8 cellular contexts compared by ENCODE assay signal in genomic region chr12:47021298-47021697, GRCh38. TPM values are rescaled to one million over a fixed set of nuclear protein-coding genes. Genes with fewer than 3 reads are reported as not detected.
DNase-seq lines count a peak whose midpoint lies in the region; ATAC-seq, FAIRE-seq and TF ChIP-seq lines count a peak whose summit lies in the region.

No MANE protein-coding gene starts in this region.

- TF ChIP-seq CTCF in HEK293 (tag by site-specific recombination; IDR thresholded peaks at IDR 0.05) (no peak), GM12878 (IDR thresholded peaks at IDR 0.05 in 2 of 3, conservative IDR thresholded peaks at IDR 0.05 in 1 of 3; ENCODE audit: control insufficient read depth in 2 of 3, extremely low read depth in 1 of 3, insufficient read depth in 1 of 3, low read depth in 3 of 3, low read length in 3 of 3) (peak; percentile 50 to 68 (median 66))

- no peaks in the 10 kb centered on the region for H3K9me3 ChIP-seq in HEK293 (ENCODE audit: control insufficient read depth, insufficient read depth, low read depth, low read length)
- no peaks in the 10 kb centered on the region for H3K9me3 ChIP-seq in GM12878 (replicated peaks; ENCODE audit: control insufficient read depth, insufficient read depth, low read length)

- peak; percentile 80 for TF ChIP-seq RAD21 in GM12878 (IDR thresholded peaks at IDR 0.05; ENCODE audit: insufficient read depth, low read depth, low read length)

- SMC1A ChIA-PET in GM12878 (lab: Charles Lee; ENCODE audit: uncharacterized antibody, unreplicated experiment): interaction anchor here (0.6 to 2.5 kb wide), 17 partner anchors 11 to 949 kb away, joined by 3 to 16 read pairs (median 3); no protein-coding TSS in a partner anchor

- 46% methylated on average over 2 of the region's 2 CpGs for WGBS in GM12878 (ENCODE audit: insufficient coverage, insufficient replicate concordance, low lambda C conversion rate, missing lambda C conversion rate)

- H4K20me1 ChIP-seq in GM12878 (ENCODE audit: control insufficient read depth, insufficient read depth): no peaks in the 10 kb centered on the region

- ATAC-seq in GM12878: peak; percentile 78
- ATAC-seq in HG03175 (IDR thresholded peaks at IDR 0.05; ENCODE audit: unreplicated experiment): no peak
- no peak for ATAC-seq in GM21717 (IDR thresholded peaks at IDR 0.05; ENCODE audit: unreplicated experiment)

- DNase-seq in DMS 273 treated with DMSO at 0.1 percent for 48 hours (lab: John Stamatoyannopoulos, UW) (peak; percentile 43), NCI-H69 (lab: John Stamatoyannopoulos, UW) (peak; percentile 76), GM12878 (ENCODE audit: low read depth, low spot score) (peak; percentile 11), iris pigment epithelial cell (ENCODE audit: low read depth) (peak; percentile 95), stromal cell of bone marrow (ENCODE audit: low read depth) (peak; percentile 65)

- no peak overlapping the region for H3K4me2 ChIP-seq in GM12878 (ENCODE audit: control insufficient read depth, insufficient read depth)

- no peaks in the 10 kb centered on the region for H3K4me1 ChIP-seq in HEK293 (ENCODE audit: control insufficient read depth, insufficient read depth, low read length)
- H3K4me1 ChIP-seq in GM12878 (ENCODE audit: control insufficient read depth, insufficient read depth, low read length): no peaks in the 10 kb centered on the region

- POLR2A ChIA-PET in HEK293 (lab: Yijun Ruan, JAX): no interaction called here
- POLR2A ChIA-PET in GM12878 (lab: Charles Lee): no interaction called here

- no peaks in the 10 kb centered on the region for H3K27me3 ChIP-seq in GM12878 (replicated peaks in 1 of 2; ENCODE audit: control insufficient read depth in 2 of 2, insufficient read depth in 2 of 2, low read length in 1 of 2)

- BruUV-seq in GM12878 (replicated peaks; lab: Mats Ljungman, UMichigan): no TSS peak

- no peak overlapping the region for H3K9ac ChIP-seq in GM12878 (ENCODE audit: control insufficient read depth, insufficient read depth, low read length)

- in situ Hi-C loops in GM12878 (cut with MboI): loop anchor here (25.0 kb wide), 1 partner anchor 884 kb away; no protein-coding TSS in a partner anchor

- TF ChIP-seq EP300 in GM12878 (IDR thresholded peaks at IDR 0.05; ENCODE audit: borderline replicate concordance in 1 of 2, control insufficient read depth in 1 of 2, low read depth in 2 of 2, low read length in 2 of 2): no peak

- CTCF ChIA-PET in HEK293 (lab: Yijun Ruan, JAX) (interaction anchor here (0.6 to 2.9 kb wide), 38 partner anchors 10 to 1389 kb away, joined by 3 to 15 read pairs (median 4); no protein-coding TSS in a partner anchor), GM12878 (lab: Yijun Ruan, JAX) (interaction anchor here (0.6 to 4.7 kb wide), 28 partner anchors 9 to 1474 kb away, joined by 3 to 49 read pairs (median 4); no protein-coding TSS in a partner anchor)

- no peak overlapping the region for H3K4me3 ChIP-seq in HEK293 (ENCODE audit: low read depth, low read length)
- H3K4me3 ChIP-seq in GM12878: no peak overlapping the region

- FAIRE-seq in GM12878 (lab: Jason Lieb, UNC): peak; percentile 66

- no peaks in the 10 kb centered on the region for H3K79me2 ChIP-seq in GM12878 (ENCODE audit: control insufficient read depth, insufficient read depth, low read length)

- RAD21 ChIA-PET in GM12878 (lab: Charles Lee; ENCODE audit: unreplicated experiment): interaction anchor here (0.6 to 2.8 kb wide), 9 partner anchors 11 to 1477 kb away, joined by 3 to 19 read pairs (median 4); partner anchors contain the start of gene SCAF11

- no peak for TF ChIP-seq POLR2A in GM12878 (IDR thresholded peaks at IDR 0.05; ENCODE audit: low read depth, low read length)

- H3K27ac ChIP-seq in HEK293 (ENCODE audit: extremely low read depth, low read depth, low read length) (no peak overlapping the region), GM12878 (ENCODE audit: control insufficient read depth, insufficient read depth) (no peak overlapping the region)

- no peaks in the 10 kb centered on the region for H3K36me3 ChIP-seq in HEK293 (ENCODE audit: control insufficient read depth in 2 of 2, insufficient read depth in 1 of 2, low read length in 2 of 2)
- H3K36me3 ChIP-seq in GM12878 (ENCODE audit: control insufficient read depth in 2 of 2, insufficient read depth in 2 of 2, low read length in 1 of 2): no peaks in the 10 kb centered on the region

- intact Hi-C loops in GM12878 (cut with micrococcal nuclease; ENCODE audit: unreplicated experiment): loop anchor here (1.0 to 5.0 kb wide), 5 partner anchors 344 to 1031 kb away; partner anchors contain the start of gene SCAF11

- no peak overlapping the region for H2AFZ ChIP-seq in GM12878 (ENCODE audit: control insufficient read depth, low read depth, low read length)

TF ChIP-seq in HEK293, 187 proteins besides CTCF, POLR2A, EP300 and RAD21:
- no peak for TF ChIP-seq BCL11B (tag by site-specific recombination; IDR thresholded peaks at IDR 0.05; ENCODE audit: low read depth)
- TF ChIP-seq TCF7L2 (IDR thresholded peaks at IDR 0.05; ENCODE audit: borderline replicate concordance, low read depth, low read length): no peak
- TF ChIP-seq ZNF654 (tag by site-specific recombination; IDR thresholded peaks at IDR 0.05; ENCODE audit: low read depth): peak; percentile 85
- 0 out of 2 replicates have a peak, but pooled peaks have one; percentile 52 for TF ChIP-seq SCRT2 (tag by site-specific recombination; IDR thresholded peaks at IDR 0.05)

TF ChIP-seq in GM12878, 131 proteins besides CTCF, POLR2A, EP300 and RAD21 (continues in another document):
- TF ChIP-seq ATF2 (IDR thresholded peaks at IDR 0.05; ENCODE audit: low read length) (no peak), SMARCA5 (IDR thresholded peaks at IDR 0.05) (0 out of 2 replicates have a peak, but pooled peaks have one; percentile 26)

RNA-seq across cellular contexts. Expression of gene PCED1B, which starts 58.1 kb away (rescaled TPM):
- total RNA-seq in GM12878 (2013; cell fraction: nucleolus; rRNA removed): 0.59 and 0.81 TPM in 2 replicates
- 2.2 and 4.2 TPM in 2 replicates for total RNA-seq in GM12878 (2014; rRNA removed)
- 2.2 and 2.3 TPM in 2 replicates for total RNA-seq in GM12878 (2014; rRNA removed; fragmentation: Illumina TruSeq; extraction: Trizol)
- 8.5 and 8.8 TPM in 2 replicates for total RNA-seq in GM12878 (2021)
- 0.66 TPM for polyA plus RNA-seq in GM12878 (2011; ENCODE audit: low read depth)
- 0.49 and 1.7 TPM in 2 replicates for polyA plus RNA-seq in GM12878 (2011; rRNA removed)
- 1.5 and 2.2 TPM in 2 replicates for polyA plus RNA-seq in GM12878 (2011; cell fraction: cytosol; rRNA removed)
- 1.8 and 2.5 TPM in 2 replicates for polyA plus RNA-seq in GM12878 (2011; cell fraction: nucleus; rRNA removed)
- 1.8 and 2.1 TPM in 2 replicates for polyA plus RNA-seq in GM12878 (2012)
- polyA plus RNA-seq in GM12878 (2014; fragmentation: Illumina TruSeq; extraction: Trizol): 2.8 and 5.2 TPM in 2 replicates
- polyA plus RNA-seq in GM12878 (2014; fragmentation: Nextera tagmentation; extraction: Ambion mirVana): 1 to 10 TPM in 1 of 2 experiments, under 1 TPM in 1; 0.80 to 1.8 TPM
- polyA plus RNA-seq in GM12878 (2014; rRNA removed): 4.9 and 5.4 TPM in 2 replicates
- polyA plus RNA-seq in GM12878 (2016; fragmentation: Nextera tagmentation; extraction: Ambion mirVana): 1 to 10 TPM; 2.8 to 3.3 TPM
- polyA minus RNA-seq in GM12878 (2011; rRNA and poly(A)+ RNA removed): 0.88 and 1.2 TPM in 2 replicates
- polyA minus RNA-seq in GM12878 (2011; cell fraction: cytosol; rRNA and poly(A)+ RNA removed): 1.4 TPM in 1 of 2 replicates, not detected in the other
- 0.24 and 1.1 TPM in 2 replicates for polyA minus RNA-seq in GM12878 (2011; cell fraction: nucleus; rRNA and poly(A)+ RNA removed)

RNA-seq across cellular contexts. Expression of gene AMIGO2, which starts 58.5 kb away (rescaled TPM):
- not detected in 2 replicates for total RNA-seq in GM12878 (2013; cell fraction: nucleolus; rRNA removed)
- not detected in 2 replicates for total RNA-seq in GM12878 (2014; rRNA removed)
- not detected in 2 replicates for total RNA-seq in GM12878 (2014; rRNA removed; fragmentation: Illumina TruSeq; extraction: Trizol)
- 0.08 and 0.15 TPM in 2 replicates for total RNA-seq in GM12878 (2021)
- not detected for polyA plus RNA-seq in GM12878 (2011; ENCODE audit: low read depth)
- 0.11 and 0.20 TPM in 2 replicates for polyA plus RNA-seq in GM12878 (2011; rRNA removed)
- 0.06 and 0.07 TPM in 2 replicates for polyA plus RNA-seq in GM12878 (2011; cell fraction: cytosol; rRNA removed)
- polyA plus RNA-seq in GM12878 (2011; cell fraction: nucleus; rRNA removed): 0.10 and 0.18 TPM in 2 replicates
- not detected in 2 replicates for polyA plus RNA-seq in GM12878 (2012)
- not detected in 2 replicates for polyA plus RNA-seq in GM12878 (2014; fragmentation: Illumina TruSeq; extraction: Trizol)
- not detected for polyA plus RNA-seq in GM12878 (2014; fragmentation: Nextera tagmentation; extraction: Ambion mirVana)
- 0.03 TPM in 2 replicates for polyA plus RNA-seq in GM12878 (2014; rRNA removed)
- polyA plus RNA-seq in GM12878 (2016; fragmentation: Nextera tagmentation; extraction: Ambion mirVana): not detected
- not detected in 2 replicates for polyA minus RNA-seq in GM12878 (2011; rRNA and poly(A)+ RNA removed)
- polyA minus RNA-seq in GM12878 (2011; cell fraction: cytosol; rRNA and poly(A)+ RNA removed): 0.42 TPM in 1 of 2 replicates, not detected in the other
- polyA minus RNA-seq in GM12878 (2011; cell fraction: nucleus; rRNA and poly(A)+ RNA removed): 0.19 TPM in 1 of 2 replicates, not detected in the other

Comparison
In these comparisons a context has a peak if more than half of its experiments do, and no peak if none do; other contexts are left out.
1. DNase-seq: peak in every context shown above with its lines; median percentile 95 in iris pigment epithelial cell; 76 in NCI-H69; 65 in stromal cell of bone marrow; 43 in DMS 273 treated with DMSO at 0.1 percent for 48 hours; 11 in GM12878.